In genomic region chr2:231612199-231613053, GRCh38 we compare ENCODE assay signal across 8 cellular contexts.
DNase-seq lines count a peak whose midpoint lies in the region; ATAC-seq and TF ChIP-seq lines count a peak whose summit lies in the region.

No MANE protein-coding gene starts in this region.

- ATAC-seq in GM18498 (IDR thresholded peaks at IDR 0.05; ENCODE audit: unreplicated experiment) (peak; percentile 44), HG03045 (IDR thresholded peaks at IDR 0.05; ENCODE audit: unreplicated experiment) (peak; percentile 31)

- H3K36me3 ChIP-seq in WERI-Rb-1: no peaks in the 10 kb centered on the region

- H3K27ac ChIP-seq in 22Rv1: peak overlapping the region; percentile 63
- H3K27ac ChIP-seq in WERI-Rb-1: peak overlapping the region; percentile 70

- TF ChIP-seq CTCF in 22Rv1 (IDR thresholded peaks at IDR 0.05) (peak; percentile 94), WERI-Rb-1 (IDR thresholded peaks at IDR 0.05; ENCODE audit: low read depth, low read length) (peak; percentile 87)

- H3K4me3 ChIP-seq in WERI-Rb-1 (ENCODE audit: low read depth, low read length): no peak overlapping the region

- no peaks in the 10 kb centered on the region for H3K27me3 ChIP-seq in WERI-Rb-1 (ENCODE audit: insufficient read depth, low read depth, severe bottlenecking)

- no peaks in the 10 kb centered on the region for H3K9me3 ChIP-seq in WERI-Rb-1 (ENCODE audit: severe bottlenecking)

- DNase-seq in NCI-H2107 (lab: John Stamatoyannopoulos, UW) (peak; percentile 77), WERI-Rb-1 (peak; percentile 91), T47D (ENCODE audit: low read depth in 1 of 2, low spot score in 1 of 2) (peak; percentile 79 to 90), iris pigment epithelial cell (ENCODE audit: low read depth) (peak; percentile 95)
- peak; percentile 89 to 96 for DNase-seq in stimulated activated CD4-positive, alpha-beta T cell treated with anti-CD3 and anti-CD28 coated beads, Interleukin-12 subunit alpha, Interleukin-12 subunit beta, amount 100 ng/mL, for 24 hours (ENCODE audit: low read depth in 2 of 2)

- in situ Hi-C loops in T47D (cut with HindIII; ENCODE audit: low pct_unique_long_range_greater_than_20kb, low sequenced_read_pairs): no loop called here
